In the genomic region with DNA sequence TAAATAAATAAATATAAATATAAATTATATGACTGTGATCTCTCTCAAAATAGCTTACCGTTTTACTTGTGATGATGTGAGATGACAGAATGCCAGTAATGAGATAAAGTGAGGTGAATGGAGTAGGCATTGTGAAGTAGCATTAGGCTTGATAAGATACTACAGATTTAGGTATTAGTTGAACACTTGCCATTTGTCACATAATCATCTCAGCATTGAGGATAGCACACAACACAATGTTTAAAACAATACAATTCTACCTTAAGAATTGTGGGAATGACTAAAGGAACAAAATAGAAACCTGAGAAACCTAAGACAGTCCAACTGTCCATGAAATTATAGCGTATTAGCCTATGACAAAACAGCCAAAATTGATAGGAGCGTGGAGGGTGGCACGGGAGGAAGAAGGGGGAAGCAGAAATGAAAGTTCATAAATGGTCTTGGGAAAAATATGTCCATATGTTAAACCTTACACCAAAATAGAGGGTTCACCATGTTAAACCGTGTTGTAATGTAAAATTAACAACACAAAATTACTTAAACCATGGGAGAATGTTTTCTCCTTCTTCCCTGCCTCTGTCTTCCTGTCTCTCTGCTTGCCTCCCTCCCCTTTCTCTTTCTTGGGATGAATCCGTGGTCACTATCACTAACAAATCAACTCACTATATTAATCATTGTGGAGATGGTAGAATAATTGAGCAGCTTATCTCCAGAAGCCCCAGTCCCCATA, we compare ENCODE assay signal across 8 cellular contexts. TPM values are rescaled to one million over a fixed set of nuclear protein-coding genes. Genes with fewer than 3 reads are reported as not detected.
DNase-seq lines count a peak whose midpoint lies in the region; ATAC-seq and TF ChIP-seq lines count a peak whose summit lies in the region.

No MANE protein-coding gene starts in this region.

- H3K14ac ChIP-seq in H9 (ENCODE audit: insufficient read depth, low read length) = no peak overlapping the region

- ATAC-seq in HG03097 (IDR thresholded peaks at IDR 0.05; ENCODE audit: low FRiP score, unreplicated experiment) = no peak
- no peak for ATAC-seq in HG03565 (IDR thresholded peaks at IDR 0.05; ENCODE audit: unreplicated experiment)

- H3K56ac ChIP-seq in H9 (ENCODE audit: insufficient read length, low read depth, low read length) = no peak overlapping the region

- peak overlapping the region; percentile 64 for H3K4me2 ChIP-seq in H9 (ENCODE audit: insufficient read depth, insufficient read length, low read length)

- H2BK20ac ChIP-seq in H9 (ENCODE audit: low read depth, low read length, poor library complexity, severe bottlenecking) = no peak overlapping the region

- no peak for TF ChIP-seq CTCF in 22Rv1 (IDR thresholded peaks at IDR 0.05)
- TF ChIP-seq CTCF in H9 (conservative IDR thresholded peaks at IDR 0.05) = no peak

- H3K4me3 ChIP-seq in iPS-20b (ENCODE audit: low read length) = peak overlapping the region; percentile 76
- H3K4me3 ChIP-seq in stomach smooth muscle (ENCODE audit: low read length in 2 of 2) = peak overlapping the region; percentile 73 to 91

- no peaks in the 10 kb centered on the region for H4K20me1 ChIP-seq in H9 (ENCODE audit: control insufficient read depth, insufficient read depth, insufficient read length)

- H3K27ac ChIP-seq in 22Rv1 (peak overlapping the region; percentile 99), H9 (ENCODE audit: insufficient read length, low read depth, low read length) (peak overlapping the region; percentile 46), iPS-20b (ENCODE audit: low read length) (peak overlapping the region; percentile 53), stomach smooth muscle (ENCODE audit: low read length) (peak overlapping the region; percentile 98)

- no peaks in the 10 kb centered on the region for H3K9me3 ChIP-seq in H9 (ENCODE audit: control insufficient read depth, low read depth, low read length)
- no peaks in the 10 kb centered on the region for H3K9me3 ChIP-seq in iPS-20b (ENCODE audit: insufficient read depth, low read depth, low read length)
- H3K9me3 ChIP-seq in stomach smooth muscle (ENCODE audit: control insufficient read depth in 2 of 2, low read length in 2 of 2) = no peaks in the 10 kb centered on the region

- no peaks in the 10 kb centered on the region for H3K4me1 ChIP-seq in H9 (ENCODE audit: insufficient read depth, low read length)
- peaks cover 21% of the 10 kb centered on the region for H3K4me1 ChIP-seq in iPS-20b (ENCODE audit: insufficient read depth, low read length)
- peaks cover 5% of the 10 kb centered on the region for H3K4me1 ChIP-seq in stomach smooth muscle (ENCODE audit: control insufficient read depth, insufficient read depth, low read length)

- no peak overlapping the region for H3K4ac ChIP-seq in H9 (ENCODE audit: low read depth, low read length)

- no peak overlapping the region for H3K18ac ChIP-seq in H9 (ENCODE audit: insufficient read length, low read depth, low read length)

- H3K36me3 ChIP-seq in iPS-20b (ENCODE audit: insufficient read depth, low read depth, low read length) = no peaks in the 10 kb centered on the region
- H3K36me3 ChIP-seq in stomach smooth muscle (ENCODE audit: control insufficient read depth in 2 of 2, insufficient read depth in 2 of 2, low read length in 2 of 2) = no peaks in the 10 kb centered on the region

- H3K79me2 ChIP-seq in H9 (ENCODE audit: insufficient read depth, low read length) = no peaks in the 10 kb centered on the region

- DNase-seq in H9 = no peak
- DNase-seq in activated T-helper 1 cell treated with anti-CD3 and anti-CD28 coated beads, Interleukin-12 subunit alpha, Interleukin-12 subunit beta, Interleukin-2, Interleukin-4 antibody, amounts not matched to agents 30 ng/mL and 10 ng/mL and 1 ng/mL, durations not matched to agents 14 hours and 24 hours and 36 hours (ENCODE audit: low spot score) = no peak
- DNase-seq in NCI-H187 (lab: John Stamatoyannopoulos, UW) = no peak

- peaks cover 6% of the 10 kb centered on the region for H3K23me2 ChIP-seq in H9 (ENCODE audit: insufficient read length, low read depth, low read length, poor library complexity, severe bottlenecking)

- H3K27me3 ChIP-seq in H9 (ENCODE audit: insufficient read depth, low read length) (no peaks in the 10 kb centered on the region), iPS-20b (ENCODE audit: insufficient read depth, low read length) (no peaks in the 10 kb centered on the region), stomach smooth muscle (ENCODE audit: control insufficient read depth in 1 of 2, insufficient read depth in 2 of 2, low read length in 2 of 2) (no peaks in the 10 kb centered on the region)

- no peak overlapping the region for H2BK12ac ChIP-seq in H9 (ENCODE audit: insufficient read length, low read depth, low read length)

- intact Hi-C loops in activated T-helper 1 cell treated with anti-CD3 and anti-CD28 coated beads, Interleukin-12 subunit alpha, Interleukin-12 subunit beta, Interleukin-2, Interleukin-4 antibody, amounts not matched to agents 30 ng/mL and 10 ng/mL and 1 ng/mL, durations not matched to agents 14 hours and 24 hours and 36 hours (cut with micrococcal nuclease) = loop anchor here (10.0 kb wide), 1 partner anchor 481 kb away; a partner anchor contains a TSS

- H4K5ac ChIP-seq in H9 (ENCODE audit: insufficient read length, low read depth, low read length) = no peak overlapping the region

- H3K9me3 Mint-ChIP-seq in H9 = no peaks in the 10 kb centered on the region
- H3K9me3 Mint-ChIP-seq in activated T-helper 1 cell treated with anti-CD3 and anti-CD28 coated beads, Interleukin-12 subunit alpha, Interleukin-12 subunit beta, Interleukin-2, Interleukin-4 antibody, amounts not matched to agents 30 ng/mL and 10 ng/mL and 1 ng/mL, durations not matched to agents 14 hours and 24 hours and 36 hours = no peaks in the 10 kb centered on the region

- H2AFZ ChIP-seq in H9 (ENCODE audit: low read length) = no peak overlapping the region

- no peak overlapping the region for H4K91ac ChIP-seq in H9 (ENCODE audit: insufficient read length, low read depth, low read length)

- H4K8ac ChIP-seq in H9 (replicated peaks; ENCODE audit: insufficient read length, low read depth, low read length) = no peak overlapping the region

- H3K36me3 Mint-ChIP-seq in H9 (ENCODE audit: insufficient read depth in 1 of 3, low read depth in 3 of 3) = no peaks in the 10 kb centered on the region; a peak in 1 of 7 replicates
- H3K36me3 Mint-ChIP-seq in activated T-helper 1 cell treated with anti-CD3 and anti-CD28 coated beads, Interleukin-12 subunit alpha, Interleukin-12 subunit beta, Interleukin-2, Interleukin-4 antibody, amounts not matched to agents 30 ng/mL and 10 ng/mL and 1 ng/mL, durations not matched to agents 14 hours and 24 hours and 36 hours (ENCODE audit: low read depth) = no peaks in the 10 kb centered on the region

- H2BK5ac ChIP-seq in H9 (ENCODE audit: insufficient read length, low read length) = no peak overlapping the region

- H3K23ac ChIP-seq in H9 (ENCODE audit: insufficient read length, low read depth, low read length) = no peak overlapping the region

- no peaks in the 10 kb centered on the region for H3K79me1 ChIP-seq in H9 (ENCODE audit: insufficient read depth, low read depth, low read length, poor library complexity, severe bottlenecking)

- H2BK15ac ChIP-seq in H9 (ENCODE audit: low read depth, low read length) = no peak overlapping the region

- H2AK5ac ChIP-seq in H9 (ENCODE audit: insufficient read length, low read length) = no peak overlapping the region

- no peaks in the 10 kb centered on the region; the same call in 1 of the 2 replicates for H3K27me3 Mint-ChIP-seq in H9 (ENCODE audit: low read depth)
- H3K27me3 Mint-ChIP-seq in activated T-helper 1 cell treated with anti-CD3 and anti-CD28 coated beads, Interleukin-12 subunit alpha, Interleukin-12 subunit beta, Interleukin-2, Interleukin-4 antibody, amounts not matched to agents 30 ng/mL and 10 ng/mL and 1 ng/mL, durations not matched to agents 14 hours and 24 hours and 36 hours (ENCODE audit: insufficient read depth) = peaks cover 3% of the 10 kb centered on the region

- H3K27ac Mint-ChIP-seq in H9 = peak overlapping the region; percentile 97 to 100 (median 98)
- peak overlapping the region; percentile 99 for H3K27ac Mint-ChIP-seq in activated T-helper 1 cell treated with anti-CD3 and anti-CD28 coated beads, Interleukin-12 subunit alpha, Interleukin-12 subunit beta, Interleukin-2, Interleukin-4 antibody, amounts not matched to agents 30 ng/mL and 10 ng/mL and 1 ng/mL, durations not matched to agents 14 hours and 24 hours and 36 hours

- H3T11ph ChIP-seq in H9 (ENCODE audit: low read length) = no peak overlapping the region

- H3K4me3 Mint-ChIP-seq in H9 = peak overlapping the region; percentile 80 to 99
- H3K4me3 Mint-ChIP-seq in activated T-helper 1 cell treated with anti-CD3 and anti-CD28 coated beads, Interleukin-12 subunit alpha, Interleukin-12 subunit beta, Interleukin-2, Interleukin-4 antibody, amounts not matched to agents 30 ng/mL and 10 ng/mL and 1 ng/mL, durations not matched to agents 14 hours and 24 hours and 36 hours = peak overlapping the region; percentile 91

- H3K4me1 Mint-ChIP-seq in H9 = peaks cover 31 to 36% of the 10 kb centered on the region in 2 experiments
- peaks cover 42% of the 10 kb centered on the region for H3K4me1 Mint-ChIP-seq in activated T-helper 1 cell treated with anti-CD3 and anti-CD28 coated beads, Interleukin-12 subunit alpha, Interleukin-12 subunit beta, Interleukin-2, Interleukin-4 antibody, amounts not matched to agents 30 ng/mL and 10 ng/mL and 1 ng/mL, durations not matched to agents 14 hours and 24 hours and 36 hours (ENCODE audit: low read depth)

- H2BK120ac ChIP-seq in H9 (ENCODE audit: low read depth, low read length, poor library complexity, severe bottlenecking) = no peak overlapping the region

- no CpG with 5 or more reads among the region's 6 CpGs for WGBS in H9 (ENCODE audit: extremely low coverage, insufficient read length, low lambda C conversion rate)

- H3K9ac ChIP-seq in H9 (ENCODE audit: extremely low read depth, insufficient read length, low read length) (peak overlapping the region; percentile 98), iPS-20b (ENCODE audit: low read depth, low read length) (peak overlapping the region; percentile 97), stomach smooth muscle (ENCODE audit: low read length in 2 of 2) (peak overlapping the region; percentile 60 to 96)

RNA-seq across cellular contexts. Expression of a gene that starts 33.1 kb away (rescaled TPM):
- 0.29 and 0.98 TPM in 2 replicates for total RNA-seq in H9 (2021)
- total RNA-seq in activated T-helper 1 cell treated with anti-CD3 and anti-CD28 coated beads, Interleukin-12 subunit alpha, Interleukin-12 subunit beta, Interleukin-2, Interleukin-4 antibody, amounts not matched to agents 30 ng/mL and 10 ng/mL and 1 ng/mL, durations not matched to agents 14 hours and 24 hours and 36 hours = 0.13 and 0.37 TPM in 2 replicates

Comparison
In these comparisons a context has a peak if more than half of its experiments do, and no peak if none do; other contexts are left out.
1. H3K27ac ChIP-seq: peak in every context shown above with its lines; median percentile 99 in 22Rv1; 98 in stomach smooth muscle; 53 in iPS-20b; 46 in H9.